ENCODE assay signal across 8 cellular contexts in genomic region chr12:71746983-71747611, GRCh38. TPM values are rescaled to one million over a fixed set of nuclear protein-coding genes. Genes with fewer than 3 reads are reported as not detected.
DNase-seq lines count a peak whose midpoint lies in the region; ATAC-seq, FAIRE-seq and TF ChIP-seq lines count a peak whose summit lies in the region.

No MANE protein-coding gene starts in this region.

- intact Hi-C loops in mucosa of descending colon (cut with DNase I, micrococcal nuclease) (loop anchor here (5.0 to 10.0 kb wide), 2 partner anchors 52 to 330 kb away; no protein-coding TSS in a partner anchor), testis (cut with DNase I; ENCODE audit: low total_unique reads) (loop anchor here (10.0 kb wide), 1 partner anchor 332 kb away; no protein-coding TSS in a partner anchor)

- WGBS in testis, 2 donors = 43 to 47% methylated on average over 4 of the region's 4 CpGs

- no peak overlapping the region for H3K27ac ChIP-seq in testis

- H3K36me3 ChIP-seq in mucosa of descending colon (ENCODE audit: low read depth) = no peaks in the 10 kb centered on the region
- no peaks in the 10 kb centered on the region for H3K36me3 ChIP-seq in testis (ENCODE audit: low read depth, missing control alignments)

- no peaks in the 10 kb centered on the region for H3K4me1 ChIP-seq in mucosa of descending colon (ENCODE audit: low read depth)
- H3K4me1 ChIP-seq in testis = no peaks in the 10 kb centered on the region

- H3K9me3 ChIP-seq in mucosa of descending colon (no peaks in the 10 kb centered on the region), testis (no peaks in the 10 kb centered on the region)

- peak; percentile 31 for FAIRE-seq in endometrium (lab: Jason Lieb, UNC)

- TF ChIP-seq POLR2A in testis (IDR thresholded peaks at IDR 0.05) = no peak

- TF ChIP-seq CTCF in mucosa of descending colon (IDR thresholded peaks at IDR 0.05) (peak; percentile 42), testis (IDR thresholded peaks at IDR 0.05) (peak; percentile 54 to 62 (median 58))

- H3K27me3 ChIP-seq in testis = no peaks in the 10 kb centered on the region

- H3K4me3 ChIP-seq in mucosa of descending colon = no peak overlapping the region
- H3K4me3 ChIP-seq in testis = no peak overlapping the region

- peak; percentile 85 for ATAC-seq in GM19397 (IDR thresholded peaks at IDR 0.05; ENCODE audit: unreplicated experiment)
- ATAC-seq in HG03378 (IDR thresholded peaks at IDR 0.05; ENCODE audit: unreplicated experiment) = peak; percentile 96
- peak; percentile 97 for ATAC-seq in mucosa of descending colon

- peak; percentile 73 for DNase-seq in DMS 273 (lab: John Stamatoyannopoulos, UW; ENCODE audit: unreplicated experiment)
- peak; percentile 55 to 71 for DNase-seq in NCI-H526 (lab: John Stamatoyannopoulos, UW)
- peak; percentile 36 for DNase-seq in activated CD4-positive, alpha-beta T cell treated with anti-CD3 and anti-CD28 coated beads, Interleukin-2, amount 50 U/mL, for 1 hour
- peak in 1 of 3 donors; percentile 43 for DNase-seq in mucosa of descending colon
- DNase-seq in testis = peak; percentile 23

RNA-seq across cellular contexts. Expression of gene RAB21, which starts 7.6 kb away (rescaled TPM):
- total RNA-seq in mucosa of descending colon (10 to 100 TPM; 61.6 to 97.3 (median 63.6) TPM), testis (10 to 100 TPM; 13.3 to 27.1 TPM)
- polyA plus RNA-seq in testis (ENCODE audit: insufficient read depth, low read depth, low replicate concordance) = 56.9 TPM
